ENCODE assay signal across 15 cellular contexts in genomic region chr3:150467381-150467780, GRCh38. TPM values are rescaled to one million over a fixed set of nuclear protein-coding genes. Genes with fewer than 3 reads are reported as not detected.
DNase-seq lines count a peak whose midpoint lies in the region; ATAC-seq, FAIRE-seq and TF ChIP-seq lines count a peak whose summit lies in the region.
"Had no signal": no experiment of that assay in that cellular context is flagged by ENCODE, and none has a peak within 500 bp of the region (broad histone marks: within the 10 kb centered on the region; RNA-seq: fewer than 3 reads in every experiment).

No MANE protein-coding gene starts in this region.

- no peak overlapping the region for H4K91ac ChIP-seq in mesenchymal stem cell (ENCODE audit: low read length)

- no peak overlapping the region for H3K14ac ChIP-seq in mesenchymal stem cell (ENCODE audit: low read length in 2 of 2)

- H3K9me3 ChIP-seq in RWPE2 (ENCODE audit: severe bottlenecking) (no peaks in the 10 kb centered on the region), mesenchymal stem cell (ENCODE audit: control insufficient read depth, low read length) (no peaks in the 10 kb centered on the region)
- H3K9me3 ChIP-seq: BLaER1 had no signal

- H2BK5ac ChIP-seq in mesenchymal stem cell (ENCODE audit: low read depth, low read length, poor library complexity, severe bottlenecking): no peak overlapping the region

- no peak overlapping the region for H2AK5ac ChIP-seq in mesenchymal stem cell (ENCODE audit: low read length, severe bottlenecking)

- H3K27ac Mint-ChIP-seq in GM23338 (no peak overlapping the region), endothelial cell (ENCODE audit: unreplicated experiment) (peak overlapping the region; percentile 72)
- H3K27ac Mint-ChIP-seq: H9 had no signal

- TF ChIP-seq CTCF in GM23338 (conservative IDR thresholded peaks at IDR 0.05; ENCODE audit: low read depth in 2 of 2) (no peak), RWPE2 (IDR thresholded peaks at IDR 0.05; ENCODE audit: poor library complexity, severe bottlenecking) (no peak), endothelial cell (IDR thresholded peaks at IDR 0.05; ENCODE audit: unreplicated experiment) (no peak), D721Med (IDR thresholded peaks at IDR 0.05; ENCODE audit: insufficient read depth, missing control alignments) (no peak)

- no peak; the same call in 2 of the 3 replicates for ATAC-seq in GM23338
- no peak for ATAC-seq in RWPE2 (ENCODE audit: low read depth)
- ATAC-seq: HepG2 had no signal

- DNase-seq in GM23338 (ENCODE audit: low spot score) (peak; percentile 42), RWPE2 (ENCODE audit: low spot score) (no peak), endothelial cell (ENCODE audit: low spot score) (no peak), mesenchymal stem cell (no peak), NCI-H345 treated with DMSO at 0.1 percent for 48 hours (lab: John Stamatoyannopoulos, UW; ENCODE audit: unreplicated experiment) (no peak), D721Med (ENCODE audit: insufficient read length, low spot score) (no peak), NK-92 (lab: John Stamatoyannopoulos, UW; ENCODE audit: unreplicated experiment) (no peak)
- DNase-seq: 8988T, AML-193, DMS 273 treated with DMSO at 0.1 percent for 48 hours, GM23248, H9 had no signal

- no peak overlapping the region for H3K18ac ChIP-seq in mesenchymal stem cell (ENCODE audit: low read depth in 1 of 2, low read length in 2 of 2)

- peaks cover 2% of the 10 kb centered on the region for H3K27me3 Mint-ChIP-seq in GM23338 (ENCODE audit: insufficient read depth, low read depth, poor library complexity)
- no peaks in the 10 kb centered on the region for H3K27me3 Mint-ChIP-seq in endothelial cell (ENCODE audit: unreplicated experiment)

- H4K20me1 ChIP-seq in GM23338 (replicated peaks; ENCODE audit: insufficient read depth): no peaks in the 10 kb centered on the region
- H4K20me1 ChIP-seq: BLaER1 had no signal

- H3K9me3 Mint-ChIP-seq in GM23338 (no peaks in the 10 kb centered on the region), endothelial cell (ENCODE audit: unreplicated experiment) (no peaks in the 10 kb centered on the region)
- H3K9me3 Mint-ChIP-seq: H9 had no signal

- H3K4me2 ChIP-seq in GM23338: no peak overlapping the region
- no peak overlapping the region for H3K4me2 ChIP-seq in mesenchymal stem cell (ENCODE audit: low read length, poor library complexity, severe bottlenecking)
- H3K4me2 ChIP-seq: BLaER1 had no signal

- no peaks in the 10 kb centered on the region for H3K36me3 Mint-ChIP-seq in GM23338 (ENCODE audit: low read depth)
- H3K36me3 Mint-ChIP-seq in endothelial cell (ENCODE audit: low read depth, unreplicated experiment): peaks cover 4% of the 10 kb centered on the region

- H3K9ac ChIP-seq in mesenchymal stem cell (ENCODE audit: low read length): no peak overlapping the region
- H3K9ac ChIP-seq: BLaER1, GM23248 had no signal

- H3K27ac ChIP-seq in GM23338 (ENCODE audit: low read depth): no peak overlapping the region
- H3K27ac ChIP-seq in RWPE2 (ENCODE audit: poor library complexity, severe bottlenecking): peak overlapping the region; percentile 99
- peak overlapping the region; percentile 23 for H3K27ac ChIP-seq in mesenchymal stem cell (ENCODE audit: low read length, poor library complexity, severe bottlenecking)
- H3K27ac ChIP-seq: BLaER1, GM23248 had no signal

- no peaks in the 10 kb centered on the region for H3K9me2 ChIP-seq in GM23338 (ENCODE audit: insufficient read depth)

- H4K8ac ChIP-seq in mesenchymal stem cell (ENCODE audit: low read length): no peak overlapping the region

- H3K4me3 ChIP-seq in GM23338: no peak overlapping the region
- no peak overlapping the region for H3K4me3 ChIP-seq in RWPE2 (ENCODE audit: severe bottlenecking)
- no peak overlapping the region for H3K4me3 ChIP-seq in mesenchymal stem cell (ENCODE audit: insufficient read depth in 1 of 2, low read depth in 1 of 2, low read length in 2 of 2)
- H3K4me3 ChIP-seq: BLaER1, GM23248 had no signal

- H3K4me3 Mint-ChIP-seq in GM23338 (no peak overlapping the region), endothelial cell (ENCODE audit: unreplicated experiment) (no peak overlapping the region)
- H3K4me3 Mint-ChIP-seq: H9 had no signal

- 100% methylated on average over 1 of the region's 1 CpG for WGBS in mesenchymal stem cell

- no peak overlapping the region for H2BK120ac ChIP-seq in mesenchymal stem cell (ENCODE audit: low read depth, low read length)

- peaks cover 20% of the 10 kb centered on the region for H3K4me1 Mint-ChIP-seq in GM23338
- H3K4me1 Mint-ChIP-seq in endothelial cell (ENCODE audit: unreplicated experiment): peaks cover 35% of the 10 kb centered on the region

- H3F3A ChIP-seq in GM23338 (replicated peaks; ENCODE audit: low read depth): no peaks in the 10 kb centered on the region

- no peak overlapping the region for H3K4ac ChIP-seq in mesenchymal stem cell (ENCODE audit: low read depth in 1 of 2, low read length in 2 of 2)

- peaks cover 3% of the 10 kb centered on the region for H3K79me1 ChIP-seq in mesenchymal stem cell (replicated peaks; ENCODE audit: low read length, poor library complexity, severe bottlenecking)

- H2BK12ac ChIP-seq in mesenchymal stem cell (ENCODE audit: low read length in 2 of 2): no peak overlapping the region

- no peak overlapping the region for H2BK15ac ChIP-seq in mesenchymal stem cell (ENCODE audit: low read depth, poor library complexity, severe bottlenecking)

- no peak for FAIRE-seq in D721Med (lab: Jason Lieb, UNC)
- FAIRE-seq: HepG2, HTR-8/SVneo had no signal

- H3K36me3 ChIP-seq in GM23338 (ENCODE audit: insufficient read depth) (no peaks in the 10 kb centered on the region), RWPE2 (ENCODE audit: low read depth) (peaks cover 11% of the 10 kb centered on the region), mesenchymal stem cell (ENCODE audit: control insufficient read depth in 1 of 2, insufficient read depth in 2 of 2, low read depth in 1 of 2, low read length in 2 of 2) (peaks cover 0 to 18% of the 10 kb centered on the region in 2 experiments)
- H3K36me3 ChIP-seq: BLaER1 had no signal

- no peaks in the 10 kb centered on the region for H3K79me2 ChIP-seq in GM23338 (replicated peaks; ENCODE audit: insufficient read depth)

- H3K27me3 ChIP-seq in GM23338 (ENCODE audit: insufficient read depth) (no peaks in the 10 kb centered on the region), RWPE2 (ENCODE audit: insufficient read depth, poor library complexity, severe bottlenecking) (no peaks in the 10 kb centered on the region), mesenchymal stem cell (ENCODE audit: control insufficient read depth in 1 of 2, insufficient read depth in 1 of 2, low read length in 2 of 2) (no peaks in the 10 kb centered on the region)
- H3K27me3 ChIP-seq: BLaER1 had no signal

- no peak overlapping the region for H3K23ac ChIP-seq in mesenchymal stem cell (ENCODE audit: low read length in 2 of 2)

- H3K4me1 ChIP-seq in GM23338 (ENCODE audit: insufficient read depth) (peaks cover 11% of the 10 kb centered on the region; the same call in 1 of the 2 replicates), RWPE2 (ENCODE audit: insufficient read depth, poor library complexity, severe bottlenecking) (peaks cover 33% of the 10 kb centered on the region), mesenchymal stem cell (ENCODE audit: control insufficient read depth, insufficient read depth, low read depth, low read length) (peaks cover 1% of the 10 kb centered on the region)
- H3K4me1 ChIP-seq: BLaER1 had no signal

- H2AFZ ChIP-seq in GM23338 (no peak overlapping the region), mesenchymal stem cell (ENCODE audit: low read depth, low read length) (no peak overlapping the region)
- H2AFZ ChIP-seq: GM23248 had no signal

TF ChIP-seq in GM23338, 12 proteins besides CTCF, POLR2A, EP300 and RAD21 (continues in another document):
- TF ChIP-seq ETS1 (IDR thresholded peaks at IDR 0.05) (no peak), ZNF331 (CRISPR knock-in tag; IDR thresholded peaks at IDR 0.05; ENCODE audit: low read depth) (no peak), EZH2 (IDR thresholded peaks at IDR 0.05; ENCODE audit: low read depth, unreplicated experiment) (no peak), POLR2AphosphoS5 (IDR thresholded peaks at IDR 0.05; ENCODE audit: low read depth) (no peak)

RNA-seq across cellular contexts. Expression of gene TSC22D2, which starts 59.3 kb away (rescaled TPM):
- total RNA-seq in GM23338 (2014; rRNA removed; shearing (Covaris generic)): 18.6 and 23.3 TPM in 2 replicates
- polyA plus RNA-seq in GM23338 (2016; fragmentation: Nextera tagmentation; extraction: Ambion mirVana): 33.8 and 34.2 TPM in 2 replicates
- 38.8 TPM for total RNA-seq in endothelial cell (ENCODE audit: unreplicated experiment)
- polyA plus RNA-seq in mesenchymal stem cell (2013, experiment 1 of 2): 29.1 TPM
- 29.3 TPM for polyA plus RNA-seq in mesenchymal stem cell (2013, experiment 2 of 2)
